Comparison of ENCODE assay signal across 1 cellular context in genomic region chr17:32007463-32008298, GRCh38.
A peak's percentile ranks its signal among the peaks of the same experiment; 100 is the strongest.
TF ChIP-seq lines count a peak whose summit lies in the region.

No MANE protein-coding gene starts in this region.

TF ChIP-seq in HEK293, 187 proteins besides CTCF, POLR2A, EP300 and RAD21 (continued from another document and continues in another):
- TF ChIP-seq PRDM6 (tag by site-specific recombination; IDR thresholded peaks at IDR 0.05), result no peak
- peak; percentile 23; the same call in 1 of the 2 replicates for TF ChIP-seq ZFP69B (tag by site-specific recombination; IDR thresholded peaks at IDR 0.05)
- TF ChIP-seq ZNF433 (tag by site-specific recombination; IDR thresholded peaks at IDR 0.05; ENCODE audit: low read depth), result no peak
- TF ChIP-seq ZNF585B (tag by site-specific recombination; IDR thresholded peaks at IDR 0.05), result no peak
- TF ChIP-seq ZNF350 (tag by site-specific recombination; IDR thresholded peaks at IDR 0.05), result no peak
- TF ChIP-seq KLF9 (tag by site-specific recombination; IDR thresholded peaks at IDR 0.05; ENCODE audit: low read depth), result peak; percentile 39; the same call in 1 of the 2 replicates
- TF ChIP-seq OVOL3 (tag by site-specific recombination; IDR thresholded peaks at IDR 0.05), result no peak
- TF ChIP-seq ZBTB11 (tag by site-specific recombination; conservative IDR thresholded peaks at IDR 0.05; ENCODE audit: low read depth), result peak; percentile 53
- TF ChIP-seq GFI1B (tag by site-specific recombination; IDR thresholded peaks at IDR 0.05), result no peak
- TF ChIP-seq ZSCAN4 (tag by site-specific recombination; IDR thresholded peaks at IDR 0.05), result peak; percentile 26; the same call in 1 of the 2 replicates
- TF ChIP-seq ZNF558 (tag by site-specific recombination; IDR thresholded peaks at IDR 0.05), result no peak
- no peak for TF ChIP-seq KLF10 (tag by site-specific recombination; IDR thresholded peaks at IDR 0.05)
- no peak for TF ChIP-seq ZNF48 (tag by site-specific recombination; IDR thresholded peaks at IDR 0.05)
- no peak for TF ChIP-seq ZNF664 (tag by site-specific recombination; IDR thresholded peaks at IDR 0.05)
- TF ChIP-seq ZNF138 (tag by site-specific recombination; IDR thresholded peaks at IDR 0.05; ENCODE audit: borderline replicate concordance), result no peak
- no peak for TF ChIP-seq ZNF239 (tag by site-specific recombination; IDR thresholded peaks at IDR 0.05)
- peak; percentile 66 for TF ChIP-seq ZNF366 (tag by site-specific recombination; conservative IDR thresholded peaks at IDR 0.05)
- TF ChIP-seq ZBTB17 (tag by site-specific recombination; IDR thresholded peaks at IDR 0.05), result peak; percentile 83
- TF ChIP-seq ZSCAN5A (tag by site-specific recombination; IDR thresholded peaks at IDR 0.05), result no peak
- no peak for TF ChIP-seq ZNF426 (tag by site-specific recombination; IDR thresholded peaks at IDR 0.05)
- no peak for TF ChIP-seq ZNF76 (tag by site-specific recombination; IDR thresholded peaks at IDR 0.05; ENCODE audit: borderline replicate concordance, low read depth)
- TF ChIP-seq ZNF155 (tag by site-specific recombination; IDR thresholded peaks at IDR 0.05), result no peak
- TF ChIP-seq ZNF660 (tag by site-specific recombination; IDR thresholded peaks at IDR 0.05), result no peak
- no peak for TF ChIP-seq ZNF610 (tag by site-specific recombination; IDR thresholded peaks at IDR 0.05; ENCODE audit: borderline replicate concordance)
- no peak for TF ChIP-seq ZNF555 (tag by site-specific recombination; conservative IDR thresholded peaks at IDR 0.05)
- peak; percentile 37; the same call in 1 of the 2 replicates for TF ChIP-seq IKZF3 (tag by site-specific recombination; IDR thresholded peaks at IDR 0.05)
- no peak for TF ChIP-seq ZNF121 (tag by site-specific recombination; IDR thresholded peaks at IDR 0.05)
- peak; percentile 19; the same call in 1 of the 2 replicates for TF ChIP-seq ZIC2 (tag by site-specific recombination; IDR thresholded peaks at IDR 0.05)
- TF ChIP-seq ZNF404 (tag by site-specific recombination; IDR thresholded peaks at IDR 0.05), result no peak
- TF ChIP-seq YY1 (tag by site-specific recombination; IDR thresholded peaks at IDR 0.05), result no peak
- TF ChIP-seq INSM2 (tag by site-specific recombination; IDR thresholded peaks at IDR 0.05), result no peak; the same call in 1 of the 2 replicates
- no peak for TF ChIP-seq ZSCAN16 (tag by site-specific recombination; IDR thresholded peaks at IDR 0.05)
- TF ChIP-seq ZNF37A (tag by site-specific recombination; IDR thresholded peaks at IDR 0.05), result no peak
- TF ChIP-seq ZNF670 (tag by site-specific recombination; IDR thresholded peaks at IDR 0.05; ENCODE audit: low read depth), result no peak
- no peak for TF ChIP-seq ZNF169 (tag by site-specific recombination; IDR thresholded peaks at IDR 0.05)
- peak; percentile 29 for TF ChIP-seq ZNF335 (tag by site-specific recombination; conservative IDR thresholded peaks at IDR 0.05)
- no peak for TF ChIP-seq ZNF623 (tag by site-specific recombination; IDR thresholded peaks at IDR 0.05)
- TF ChIP-seq ZNF140 (tag by site-specific recombination; IDR thresholded peaks at IDR 0.05), result no peak
- TF ChIP-seq ZBTB10 (tag by site-specific recombination; IDR thresholded peaks at IDR 0.05), result no peak; the same call in 1 of the 2 replicates
- no peak for TF ChIP-seq ZBTB44 (tag by site-specific recombination; IDR thresholded peaks at IDR 0.05)
- TF ChIP-seq ZNF518A (tag by site-specific recombination; conservative IDR thresholded peaks at IDR 0.05; ENCODE audit: low read depth), result no peak
- no peak for TF ChIP-seq ZNF768 (tag by site-specific recombination; IDR thresholded peaks at IDR 0.05)
- TF ChIP-seq SCRT1 (tag by site-specific recombination; IDR thresholded peaks at IDR 0.05; ENCODE audit: borderline replicate concordance), result no peak
- no peak for TF ChIP-seq RBAK (tag by site-specific recombination; IDR thresholded peaks at IDR 0.05)
- TF ChIP-seq ZNF514 (tag by site-specific recombination; IDR thresholded peaks at IDR 0.05), result no peak
